In genomic region chr1:12124693-12125421, GRCh38 we compare ENCODE assay signal across 8 cellular contexts. TPM values are rescaled to one million over a fixed set of nuclear protein-coding genes. Genes with fewer than 3 reads are reported as not detected.
DNase-seq lines count a peak whose midpoint lies in the region; ATAC-seq, FAIRE-seq and TF ChIP-seq lines count a peak whose summit lies in the region.

No MANE protein-coding gene starts in this region.

- TF ChIP-seq CTCF in Caco-2 (IDR thresholded peaks at IDR 0.05; ENCODE audit: insufficient read depth in 1 of 2, low read depth in 1 of 2, low read length in 1 of 2, severe bottlenecking in 1 of 2, unreplicated experiment in 1 of 2) (peak; percentile 88 to 93), parathyroid adenoma (IDR thresholded peaks at IDR 0.05) (peak; percentile 87), tibial artery (IDR thresholded peaks at IDR 0.05) (peak; percentile 96 to 97)

- POLR2A ChIA-PET in Caco-2 (lab: Charles Lee): interaction anchor here (0.6 kb wide), 1 partner anchor 44 kb away, joined by 4 read pairs; no protein-coding TSS in a partner anchor

- H3K27ac Mint-ChIP-seq in Caco-2 (ENCODE audit: unreplicated experiment): no peak overlapping the region

- peaks cover 6% of the 10 kb centered on the region for H3K27me3 Mint-ChIP-seq in Caco-2 (ENCODE audit: insufficient read depth, unreplicated experiment)

- no peak overlapping the region for H3K4me2 ChIP-seq in parathyroid adenoma (ENCODE audit: low read length)

- CTCF ChIA-PET in Caco-2 (lab: Charles Lee): interaction anchor here (0.6 to 2.4 kb wide), 18 partner anchors 10 to 185 kb away, joined by 3 to 29 read pairs (median 3); no protein-coding TSS in a partner anchor

- H3K9me3 ChIP-seq in Caco-2: no peaks in the 10 kb centered on the region
- no peaks in the 10 kb centered on the region for H3K9me3 ChIP-seq in SJCRH30 (replicated peaks)
- no peaks in the 10 kb centered on the region for H3K9me3 ChIP-seq in parathyroid adenoma (ENCODE audit: control insufficient read depth, low read length)
- H3K9me3 ChIP-seq in tibial artery: no peaks in the 10 kb centered on the region

- H3K4me3 ChIP-seq in Caco-2 (ENCODE audit: low read depth, low read length): no peak overlapping the region
- H3K4me3 ChIP-seq in SJCRH30: no peak overlapping the region
- no peak overlapping the region for H3K4me3 ChIP-seq in parathyroid adenoma (ENCODE audit: low read depth, low read length)
- no peak overlapping the region for H3K4me3 ChIP-seq in tibial artery

- ATAC-seq in GM19328 (IDR thresholded peaks at IDR 0.05; ENCODE audit: unreplicated experiment): no peak

- no peaks in the 10 kb centered on the region for H3K4me1 Mint-ChIP-seq in Caco-2 (ENCODE audit: low read depth, unreplicated experiment)

- no peak overlapping the region for H3K9ac ChIP-seq in parathyroid adenoma

- H3K27me3 ChIP-seq in Caco-2 (replicated peaks; ENCODE audit: control insufficient read depth, insufficient read depth, low read length) (no peaks in the 10 kb centered on the region), SJCRH30 (peaks cover 3% of the 10 kb centered on the region; the same call in 1 of the 2 replicates), parathyroid adenoma (ENCODE audit: control insufficient read depth, insufficient read depth, low read length) (no peaks in the 10 kb centered on the region), tibial artery (peaks cover 0 to 20% of the 10 kb centered on the region in 2 donors)

- no peaks in the 10 kb centered on the region for H3K9me3 Mint-ChIP-seq in Caco-2 (ENCODE audit: unreplicated experiment)

- no peak overlapping the region for H2AFZ ChIP-seq in parathyroid adenoma

- intact Hi-C loops in Caco-2 (cut with micrococcal nuclease; ENCODE audit: unreplicated experiment): loop anchor here (1.0 kb wide), 1 partner anchor 84 kb away; no protein-coding TSS in a partner anchor
- intact Hi-C loops in tibial artery (cut with DNase I; ENCODE audit: low total_unique reads): loop anchor here (2.0 to 10.0 kb wide), 2 partner anchors 84 to 540 kb away; no protein-coding TSS in a partner anchor

- DNase-seq in Caco-2 (peak; percentile 56 to 78), HTR-8/SVneo (ENCODE audit: insufficient read length, low spot score) (peak; percentile 65), SJCRH30 (peak; percentile 60 to 84), germinal center (ENCODE audit: low spot score) (peak; percentile 51), tibial artery (peak; percentile 83)
- peak; percentile 68 for DNase-seq in activated gamma-delta T cell treated with anti-CD3 and anti-CD28 coated beads, Interleukin-2, amount 50 U/mL, for 16 hours (ENCODE audit: low read depth)

- FAIRE-seq in HTR-8/SVneo (lab: Jason Lieb, UNC): no peak

- BruUV-seq in Caco-2 (replicated peaks; lab: Mats Ljungman, UMichigan): no TSS peak

- no peaks in the 10 kb centered on the region for H3K79me2 ChIP-seq in parathyroid adenoma

- H3K4me1 ChIP-seq in Caco-2 (no peaks in the 10 kb centered on the region), SJCRH30 (0 out of 2 replicates have a peak, but pooled peaks cover under 1% of the 10 kb centered on the region), parathyroid adenoma (no peaks in the 10 kb centered on the region), tibial artery (no peaks in the 10 kb centered on the region)

- no peak overlapping the region for H3K4me3 Mint-ChIP-seq in Caco-2 (ENCODE audit: unreplicated experiment)

- H3K27ac ChIP-seq in SJCRH30 (no peak overlapping the region), parathyroid adenoma (no peak overlapping the region), tibial artery (no peak overlapping the region)

- no peaks in the 10 kb centered on the region for H3K36me3 ChIP-seq in Caco-2 (ENCODE audit: control insufficient read depth, insufficient read depth, low read length)
- H3K36me3 ChIP-seq in SJCRH30: no peaks in the 10 kb centered on the region
- H3K36me3 ChIP-seq in parathyroid adenoma (ENCODE audit: control insufficient read depth, insufficient read depth, low read length): no peaks in the 10 kb centered on the region
- H3K36me3 ChIP-seq in tibial artery: no peaks in the 10 kb centered on the region

- no peaks in the 10 kb centered on the region for H3K36me3 Mint-ChIP-seq in Caco-2 (ENCODE audit: insufficient read depth, unreplicated experiment)

RNA-seq across cellular contexts. Expression of gene TNFRSF1B, which starts 41.9 kb away (rescaled TPM):
- total RNA-seq in Caco-2 (2022): 2.6 and 3.5 TPM in 2 replicates
- total RNA-seq in SJCRH30 (2014; rRNA removed; shearing (Covaris generic)): 6.8 and 7.0 TPM in 2 replicates
